In the genomic region with DNA sequence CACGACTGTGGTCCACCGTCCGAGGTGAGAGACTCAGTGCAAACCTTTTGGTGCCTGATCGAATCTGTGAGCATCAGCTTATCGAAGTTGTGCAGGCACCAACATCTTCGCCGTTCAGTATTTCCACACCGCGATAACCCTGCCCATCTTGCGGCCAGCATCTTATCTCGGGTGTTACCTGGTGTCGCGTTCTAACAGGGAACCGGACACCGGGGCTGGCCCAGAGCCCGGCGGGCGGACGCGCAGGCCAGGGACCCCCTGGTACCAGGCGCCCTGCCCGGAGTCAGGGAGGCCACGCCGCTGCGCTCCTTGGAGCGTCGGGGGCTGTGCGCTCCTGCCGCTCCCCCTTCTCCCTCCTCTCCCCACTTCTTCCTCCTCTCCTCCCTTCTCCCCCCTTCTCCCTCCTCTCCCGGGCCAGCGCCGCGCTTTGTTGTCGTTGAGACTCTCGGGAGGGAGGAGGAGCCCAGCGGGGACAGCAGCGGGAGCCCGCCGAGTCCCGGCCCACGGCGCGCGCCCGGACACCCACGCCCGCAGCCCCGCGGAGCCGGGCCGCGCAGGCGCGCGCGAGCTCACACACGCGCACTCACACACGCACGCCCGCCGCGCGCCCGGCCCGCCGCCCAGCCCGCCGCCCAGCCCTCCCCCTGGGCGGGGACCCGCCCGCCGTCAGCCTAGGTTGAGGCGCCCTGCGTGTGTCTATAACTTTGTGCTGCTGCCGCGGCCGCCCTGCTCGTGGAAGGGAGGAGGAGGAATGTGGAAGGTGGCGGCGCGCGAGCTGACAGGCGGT, we compare ENCODE assay signal across 8 cellular contexts. TPM values are rescaled to one million over a fixed set of nuclear protein-coding genes. Genes with fewer than 3 reads are reported as not detected.
DNase-seq lines count a peak whose midpoint lies in the region; ATAC-seq and TF ChIP-seq lines count a peak whose summit lies in the region.

No MANE protein-coding gene starts in this region.

- H3K4me3 ChIP-seq in HAP-1 (peak overlapping the region; percentile 84), heart left ventricle (peak overlapping the region; percentile 81 to 99 (median 96))

- H3K36me3 ChIP-seq in ES-I3 (ENCODE audit: insufficient read depth, low read length) = no peaks in the 10 kb centered on the region
- peaks cover 20% of the 10 kb centered on the region for H3K36me3 ChIP-seq in HAP-1 (replicated peaks)
- no peaks in the 10 kb centered on the region for H3K36me3 ChIP-seq in heart left ventricle

- peaks cover 26% of the 10 kb centered on the region for H3K4me1 Mint-ChIP-seq in type B pancreatic cell (ENCODE audit: unreplicated experiment)

- WGBS in adipose tissue, 3 donors = 0 to 1% (median 0%) methylated on average over 47 to 84 of the region's 84 CpGs
- 0 to 1% (median 0%) methylated on average over 43 to 84 of the region's 84 CpGs for WGBS in heart left ventricle, 4 donors

- in situ Hi-C loops in HAP-1 (cut with MboI; ENCODE audit: low sequenced_read_pairs) = no loop called here

- intact Hi-C loops in heart left ventricle (cut with DNase I) (loop anchor here in 9 of 10 donors (1.0 to 10.0 kb wide), 19 partner anchors 30 to 826 kb away; partner anchors contain the start of genes CD164 (in 2 of the 9), ARMC2 (in 1 of the 9) and SESN1 (in 1 of the 9)), posterior cingulate gyrus (cut with DNase I) (loop anchor here (2.0 to 5.0 kb wide), 3 partner anchors 224 to 823 kb away; partner anchors contain the start of genes ARMC2 and CD164)

- H3K27me3 ChIP-seq in HAP-1 (ENCODE audit: low read depth) (no peaks in the 10 kb centered on the region), heart left ventricle (no peaks in the 10 kb centered on the region)

- TF ChIP-seq CTCF in heart left ventricle (IDR thresholded peaks at IDR 0.05) (no peak), type B pancreatic cell (conservative IDR thresholded peaks at IDR 0.05) (no peak)

- peak overlapping the region; percentile 98 for H3K27ac Mint-ChIP-seq in type B pancreatic cell

- H3K27me3 Mint-ChIP-seq in type B pancreatic cell = peaks cover 23% of the 10 kb centered on the region

- H3K4me1 ChIP-seq in ES-I3 (ENCODE audit: insufficient read depth, low read length) (peaks cover 5% of the 10 kb centered on the region), HAP-1 (peaks cover 14% of the 10 kb centered on the region), heart left ventricle (peaks cover 5 to 48% (median 30%) of the 10 kb centered on the region in 12 donors)

- peak overlapping the region; percentile 94 for H3K27ac ChIP-seq in adipose tissue (ENCODE audit: low read depth, low read length)
- H3K27ac ChIP-seq in heart left ventricle = peak overlapping the region; percentile 94 to 100 (median 99)

- H3K4me3 Mint-ChIP-seq in type B pancreatic cell = peak overlapping the region; percentile 99

- peak overlapping the region; percentile 72 for H3K9ac ChIP-seq in ES-I3 (ENCODE audit: low read depth, low read length)

- DNase-seq in HAP-1 (ENCODE audit: low spot score in 2 of 2) (peak; percentile 70 to 85), NCI-H1105 (lab: John Stamatoyannopoulos, UW) (peak; percentile 82), SW480 (ENCODE audit: low spot score) (peak; percentile 80), heart left ventricle (peak; percentile 92 to 97 (median 93)), posterior cingulate gyrus (peak; percentile 83 to 99 (median 94)), type B pancreatic cell (ENCODE audit: extremely low spot score, unreplicated experiment) (peak; percentile 90)

- H3K36me3 Mint-ChIP-seq in type B pancreatic cell = peaks cover 4% of the 10 kb centered on the region

- ATAC-seq in heart left ventricle = peak; percentile 24 to 73 (median 59)

- H3K9me3 Mint-ChIP-seq in type B pancreatic cell = no peaks in the 10 kb centered on the region

- TF ChIP-seq POLR2A in heart left ventricle (IDR thresholded peaks at IDR 0.05) = peak in 1 of 2 donors; percentile 89

- H3K9me3 ChIP-seq in ES-I3 (ENCODE audit: control insufficient read depth, insufficient read depth, low read length) = no peaks in the 10 kb centered on the region
- H3K9me3 ChIP-seq in HAP-1 = no peaks in the 10 kb centered on the region
- H3K9me3 ChIP-seq in heart left ventricle = no peaks in the 10 kb centered on the region

RNA-seq across cellular contexts. Expression of gene FOXO3, which starts 1.4 kb away (rescaled TPM):
- polyA plus RNA-seq in adipose tissue = 10 to 100 TPM; 23.2 to 30.3 (median 27.3) TPM
- 10 to 100 TPM; 26.8 to 87.9 (median 38.7) TPM for total RNA-seq in heart left ventricle
- polyA plus RNA-seq in heart left ventricle = 10 to 100 TPM; 11.6 to 39.1 TPM
- total RNA-seq in type B pancreatic cell (ENCODE audit: low replicate concordance) = 30.4 and 43.3 TPM in 2 replicates

Comparison
In these comparisons a context has a peak if more than half of its experiments do, and no peak if none do; other contexts are left out.
1. Peak in every context shown above with its lines: DNase-seq, ATAC-seq, H3K4me3 ChIP-seq and H3K27ac ChIP-seq.